In genomic region chr13:40579535-40579934, GRCh38 we compare ENCODE assay signal across 26 cellular contexts.
A peak's percentile ranks its signal among the peaks of the same experiment; 100 is the strongest.
DNase-seq lines count a peak whose midpoint lies in the region; ATAC-seq, FAIRE-seq and TF ChIP-seq lines count a peak whose summit lies in the region.
"Had no signal": no experiment of that assay in that cellular context is flagged by ENCODE, and none has a peak within 500 bp of the region (broad histone marks: within the 10 kb centered on the region; RNA-seq: fewer than 3 reads in every experiment).

No MANE protein-coding gene starts in this region.

- H3K9me3 ChIP-seq in OCI-LY1 (ENCODE audit: low read length) (0 out of 2 replicates have a peak, but pooled peaks cover 3% of the 10 kb centered on the region), pancreas (no peaks in the 10 kb centered on the region)

- peak overlapping the region; percentile 88 for H3K27ac Mint-ChIP-seq in activated T-cell treated with anti-CD3 and anti-CD28 coated beads, Interleukin-2, amount 50 U/mL, for 24 hours
- H3K27ac Mint-ChIP-seq in effector memory CD8-positive, alpha-beta T cell, result peak overlapping the region; percentile 17 to 59
- H3K27ac Mint-ChIP-seq in stimulated activated memory B cell treated with anti-CD40 and anti-IgM and Interleukin-4, amounts not matched to agents 10 μg/mL and 1 μg/mL and 100 μg/mL, for 72 hours, result peak overlapping the region; percentile 70
- H3K27ac Mint-ChIP-seq: activated naive CD4-positive, alpha-beta T cell treated with anti-CD3 and anti-CD28 coated beads, Interleukin-2, amount 10 ng/mL, durations not matched to agents 7 days and 5 days had no signal

- H3K27me3 ChIP-seq in OCI-LY1 (ENCODE audit: insufficient read depth, low read length) (no peaks in the 10 kb centered on the region), pancreas (no peaks in the 10 kb centered on the region)
- H3K27me3 ChIP-seq: stomach had no signal

- peaks cover 97% of the 10 kb centered on the region for H3K79me2 ChIP-seq in OCI-LY1 (ENCODE audit: insufficient read depth, low read length)

- no peak for ATAC-seq in activated T-cell treated with anti-CD3 and anti-CD28 coated beads, Interleukin-2, amount 50 U/mL, for 4 hours
- no peak for ATAC-seq in effector memory CD8-positive, alpha-beta T cell (replicated peaks)
- no peak for ATAC-seq in stimulated activated memory B cell treated with anti-CD40 and anti-IgM and Interleukin-4, amounts not matched to agents 10 μg/mL and 1 μg/mL and 100 μg/mL, for 72 hours
- ATAC-seq in pancreas, result no peak
- ATAC-seq in omental fat pad (ENCODE audit: low FRiP score), result no peak

- FAIRE-seq in pancreas (lab: Jason Lieb, UNC), result no peak
- FAIRE-seq: A204.1, bronchial epithelial cell, small intestine had no signal

- peak overlapping the region; percentile 62 for H3K4me2 ChIP-seq in OCI-LY1 (ENCODE audit: low read length)

- H3K36me3 Mint-ChIP-seq in activated T-cell treated with anti-CD3 and anti-CD28 coated beads, Interleukin-2, amount 50 U/mL, for 24 hours (ENCODE audit: low read depth), result peaks cover 42% of the 10 kb centered on the region
- peaks cover 13% of the 10 kb centered on the region for H3K36me3 Mint-ChIP-seq in activated T-cell treated with anti-CD3 and anti-CD28 coated beads, Interleukin-2, amount 50 U/mL, for 4 hours (ENCODE audit: insufficient read depth)
- H3K36me3 Mint-ChIP-seq in effector memory CD8-positive, alpha-beta T cell (ENCODE audit: insufficient read depth), result peaks cover 17% of the 10 kb centered on the region
- peaks cover 17% of the 10 kb centered on the region for H3K36me3 Mint-ChIP-seq in stimulated activated memory B cell treated with anti-CD40 and anti-IgM and Interleukin-4, amounts not matched to agents 10 μg/mL and 1 μg/mL and 100 μg/mL, for 72 hours

- H3K4me1 Mint-ChIP-seq in activated T-cell treated with anti-CD3 and anti-CD28 coated beads, Interleukin-2, amount 50 U/mL, for 24 hours (ENCODE audit: low read depth), result peaks cover 94% of the 10 kb centered on the region
- peaks cover 90% of the 10 kb centered on the region for H3K4me1 Mint-ChIP-seq in activated T-cell treated with anti-CD3 and anti-CD28 coated beads, Interleukin-2, amount 50 U/mL, for 4 hours (ENCODE audit: low read depth)
- peaks cover 58 to 83% of the 10 kb centered on the region in 2 donors for H3K4me1 Mint-ChIP-seq in effector memory CD8-positive, alpha-beta T cell (ENCODE audit: low read depth in 2 of 2)
- H3K4me1 Mint-ChIP-seq in stimulated activated memory B cell treated with anti-CD40 and anti-IgM and Interleukin-4, amounts not matched to agents 10 μg/mL and 1 μg/mL and 100 μg/mL, for 72 hours, result peaks cover 89% of the 10 kb centered on the region

- H2AFZ ChIP-seq in OCI-LY1 (ENCODE audit: low read length), result no peak overlapping the region

- intact Hi-C loops in pancreas (cut with DNase I), result no loop called here

- no peak overlapping the region for H3K4me3 Mint-ChIP-seq in activated T-cell treated with anti-CD3 and anti-CD28 coated beads, Interleukin-2, amount 50 U/mL, for 24 hours
- H3K4me3 Mint-ChIP-seq in activated T-cell treated with anti-CD3 and anti-CD28 coated beads, Interleukin-2, amount 50 U/mL, for 4 hours, result no peak overlapping the region
- no peak overlapping the region for H3K4me3 Mint-ChIP-seq in effector memory CD8-positive, alpha-beta T cell
- H3K4me3 Mint-ChIP-seq in stimulated activated memory B cell treated with anti-CD40 and anti-IgM and Interleukin-4, amounts not matched to agents 10 μg/mL and 1 μg/mL and 100 μg/mL, for 72 hours, result no peak overlapping the region
- H3K4me3 Mint-ChIP-seq: activated naive CD4-positive, alpha-beta T cell treated with anti-CD3 and anti-CD28 coated beads, Interleukin-2, amount 10 ng/mL, durations not matched to agents 7 days and 5 days; neural crest cell had no signal

- H4K20me1 ChIP-seq in OCI-LY1 (ENCODE audit: insufficient read depth, low read length), result no peaks in the 10 kb centered on the region

- no peak for DNase-seq in activated T-cell treated with anti-CD3 and anti-CD28 coated beads, Interleukin-2, amount 50 U/mL, for 24 hours
- no peak for DNase-seq in activated T-cell treated with anti-CD3 and anti-CD28 coated beads, Interleukin-2, amount 50 U/mL, for 4 hours
- no peak for DNase-seq in effector memory CD8-positive, alpha-beta T cell
- no peak for DNase-seq in pancreas
- DNase-seq in GM20000 (ENCODE audit: low spot score), result no peak
- DNase-seq in omental fat pad (ENCODE audit: low spot score), result no peak
- DNase-seq: activated CD4-positive, alpha-beta T cell treated with anti-CD3 and anti-CD28 coated beads, Interleukin-2, amount 50 U/mL, for 48 hours; activated CD8-positive, alpha-beta memory T cell treated with anti-CD3 and anti-CD28 coated beads, Interleukin-2, amount 50 U/mL, for 4 hours; activated naive CD4-positive, alpha-beta T cell treated with anti-CD3 and anti-CD28 coated beads, Interleukin-2, amount 10 ng/mL, durations not matched to agents 7 days and 5 days; AML-193; aorta; COR-L47; HCEC 1CT; hippocampal formation; Kasumi-1; lower lobe of right lung; NCI-H1436 treated with DMSO at 0.1 percent for 48 hours; small intestine; stomach; SW 1271 had no signal

- TF ChIP-seq CTCF in OCI-LY1 (IDR thresholded peaks at IDR 0.05; ENCODE audit: low read length), result no peak
- TF ChIP-seq CTCF in pancreas (IDR thresholded peaks at IDR 0.05), result no peak
- TF ChIP-seq CTCF in GM20000 (IDR thresholded peaks at IDR 0.05; ENCODE audit: extremely low read depth, missing control alignments), result no peak
- TF ChIP-seq CTCF in omental fat pad (IDR thresholded peaks at IDR 0.05), result no peak

- H3K27me3 Mint-ChIP-seq in activated T-cell treated with anti-CD3 and anti-CD28 coated beads, Interleukin-2, amount 50 U/mL, for 24 hours, result no peaks in the 10 kb centered on the region
- no peaks in the 10 kb centered on the region for H3K27me3 Mint-ChIP-seq in activated T-cell treated with anti-CD3 and anti-CD28 coated beads, Interleukin-2, amount 50 U/mL, for 4 hours (ENCODE audit: low read depth)
- H3K27me3 Mint-ChIP-seq in effector memory CD8-positive, alpha-beta T cell, result no peaks in the 10 kb centered on the region
- no peaks in the 10 kb centered on the region for H3K27me3 Mint-ChIP-seq in stimulated activated memory B cell treated with anti-CD40 and anti-IgM and Interleukin-4, amounts not matched to agents 10 μg/mL and 1 μg/mL and 100 μg/mL, for 72 hours
- H3K27me3 Mint-ChIP-seq: activated naive CD4-positive, alpha-beta T cell treated with anti-CD3 and anti-CD28 coated beads, Interleukin-2, amount 10 ng/mL, durations not matched to agents 7 days and 5 days had no signal

- peaks cover 84% of the 10 kb centered on the region for H3K4me1 ChIP-seq in OCI-LY1 (ENCODE audit: insufficient read depth, low read length, severe bottlenecking)
- H3K4me1 ChIP-seq in pancreas, result peaks cover 0 to 7% (median 0%) of the 10 kb centered on the region in 3 donors

- no peaks in the 10 kb centered on the region for H3K9me2 ChIP-seq in OCI-LY1 (ENCODE audit: low read depth, low read length)

- H3K36me3 ChIP-seq in OCI-LY1 (ENCODE audit: insufficient read depth, low read length) (peaks cover 21% of the 10 kb centered on the region), pancreas (no peaks in the 10 kb centered on the region)
- H3K36me3 ChIP-seq: lower lobe of right lung, stomach had no signal

- H3K4me3 ChIP-seq in OCI-LY1 (ENCODE audit: low read depth, low read length, poor library complexity, severe bottlenecking), result no peak overlapping the region
- H3K4me3 ChIP-seq in pancreas, result no peak overlapping the region
- H3K4me3 ChIP-seq: lower lobe of right lung, stomach had no signal

- H3K27ac ChIP-seq in OCI-LY1 (ENCODE audit: low read depth, low read length, poor library complexity, severe bottlenecking), result peak overlapping the region; percentile 97
- no peak overlapping the region for H3K27ac ChIP-seq in pancreas
- H3K27ac ChIP-seq: epithelial cell of prostate, lower lobe of right lung, stomach had no signal

- H3F3A ChIP-seq in OCI-LY1 (ENCODE audit: insufficient read depth, low read length), result peaks cover 17% of the 10 kb centered on the region; the same call in 1 of the 2 replicates

- H3K9ac ChIP-seq in OCI-LY1 (ENCODE audit: low read length), result peak overlapping the region; percentile 3; the same call in 1 of the 2 replicates

- H3K9me3 Mint-ChIP-seq in activated T-cell treated with anti-CD3 and anti-CD28 coated beads, Interleukin-2, amount 50 U/mL, for 24 hours, result peaks cover 7% of the 10 kb centered on the region
- H3K9me3 Mint-ChIP-seq in activated T-cell treated with anti-CD3 and anti-CD28 coated beads, Interleukin-2, amount 50 U/mL, for 4 hours, result peaks cover 12% of the 10 kb centered on the region
- no peaks in the 10 kb centered on the region for H3K9me3 Mint-ChIP-seq in effector memory CD8-positive, alpha-beta T cell
- H3K9me3 Mint-ChIP-seq in stimulated activated memory B cell treated with anti-CD40 and anti-IgM and Interleukin-4, amounts not matched to agents 10 μg/mL and 1 μg/mL and 100 μg/mL, for 72 hours, result peaks cover 12% of the 10 kb centered on the region

- WGBS in pancreas, 2 donors, result 87 to 96% methylated on average over 2 of the region's 2 CpGs

Comparison
In these comparisons a context has a peak if more than half of its experiments do, and no peak if none do; other contexts are left out.
1. H3K27ac Mint-ChIP-seq: peak in every context shown above with its lines; median percentile 88 in activated T-cell treated with anti-CD3 and anti-CD28 coated beads, Interleukin-2, amount 50 U/mL, for 24 hours; 70 in stimulated activated memory B cell treated with anti-CD40 and anti-IgM and Interleukin-4, amounts not matched to agents 10 μg/mL and 1 μg/mL and 100 μg/mL, for 72 hours; 38 in effector memory CD8-positive, alpha-beta T cell.